In genomic region chr3:71301001-71301400, GRCh38 we compare ENCODE assay signal across 8 cellular contexts.
DNase-seq lines count a peak whose midpoint lies in the region; ATAC-seq lines count a peak whose summit lies in the region.
"Had no signal": no experiment of that assay in that cellular context is flagged by ENCODE, and none has a peak within 500 bp of the region (broad histone marks: within the 10 kb centered on the region; RNA-seq: fewer than 3 reads in every experiment).

No MANE protein-coding gene starts in this region.

- peaks cover 100% of the 10 kb centered on the region for H3K79me2 ChIP-seq in Karpas-422 (ENCODE audit: low read length)

- H3K4me2 ChIP-seq in Karpas-422 (ENCODE audit: low read depth, low read length, poor library complexity, severe bottlenecking), result peak overlapping the region; percentile 97

- H3K9me3 Mint-ChIP-seq in naive thymus-derived CD4-positive, alpha-beta T cell, result no peaks in the 10 kb centered on the region

- no peak overlapping the region for H3K9ac ChIP-seq in Karpas-422 (ENCODE audit: low read length)

- peak overlapping the region; percentile 71 to 98 (median 95) for H3K4me3 Mint-ChIP-seq in naive thymus-derived CD4-positive, alpha-beta T cell

- no peaks in the 10 kb centered on the region for H3K27me3 ChIP-seq in Karpas-422 (ENCODE audit: low read length)
- no peaks in the 10 kb centered on the region for H3K27me3 ChIP-seq in naive thymus-derived CD4-positive, alpha-beta T cell (ENCODE audit: control insufficient read depth in 2 of 2, insufficient read depth in 2 of 2, low read length in 2 of 2)

- H3K27ac Mint-ChIP-seq in naive thymus-derived CD4-positive, alpha-beta T cell, result peak overlapping the region in 8 of 9 donors; percentile 60 to 99 (median 98)

- peaks cover 0 to 62% (median 0%) of the 10 kb centered on the region in 5 donors for H3K27me3 Mint-ChIP-seq in naive thymus-derived CD4-positive, alpha-beta T cell

- H3K27ac ChIP-seq in Karpas-422 (ENCODE audit: low read length), result peak overlapping the region; percentile 94
- H3K27ac ChIP-seq in naive thymus-derived CD4-positive, alpha-beta T cell (ENCODE audit: low read depth, low read length), result peak overlapping the region; percentile 90

- H3K36me3 Mint-ChIP-seq in naive thymus-derived CD4-positive, alpha-beta T cell, result peaks cover 0 to 36% (median 26%) of the 10 kb centered on the region in 5 donors

- no peak overlapping the region for H2AFZ ChIP-seq in Karpas-422 (ENCODE audit: low read length)

- H3K4me1 Mint-ChIP-seq in naive thymus-derived CD4-positive, alpha-beta T cell, result peaks cover 39 to 88% (median 71%) of the 10 kb centered on the region in 7 donors

- POLR2A ChIA-PET in naive thymus-derived CD4-positive, alpha-beta T cell (lab: Charles Lee), result interaction anchor here (0.6 to 1.4 kb wide), 10 partner anchors 11 to 282 kb away, joined by 3 to 4 read pairs (median 3); no protein-coding TSS in a partner anchor

- intact Hi-C loops in naive thymus-derived CD4-positive, alpha-beta T cell (cut with micrococcal nuclease), result loop anchor here (1.0 to 10.0 kb wide), 9 partner anchors 75 to 746 kb away; no protein-coding TSS in a partner anchor
- intact Hi-C loops in sciatic nerve (cut with DNase I), result no loop called here

- H3K9me2 ChIP-seq in Karpas-422 (replicated peaks; ENCODE audit: insufficient read depth, low read length), result no peaks in the 10 kb centered on the region

- peaks cover 58% of the 10 kb centered on the region for H3K4me1 ChIP-seq in Karpas-422 (ENCODE audit: low read length)
- H3K4me1 ChIP-seq in naive thymus-derived CD4-positive, alpha-beta T cell (ENCODE audit: control insufficient read depth in 2 of 2, insufficient read depth in 2 of 2, low read length in 2 of 2), result peaks cover 4 to 43% of the 10 kb centered on the region in 2 donors

- no peaks in the 10 kb centered on the region for H3K9me3 ChIP-seq in Karpas-422 (ENCODE audit: low read length)
- no peaks in the 10 kb centered on the region for H3K9me3 ChIP-seq in naive thymus-derived CD4-positive, alpha-beta T cell (ENCODE audit: control insufficient read depth in 2 of 3, low read length in 3 of 3)

- ATAC-seq in GM18520 (IDR thresholded peaks at IDR 0.05; ENCODE audit: unreplicated experiment) (peak; percentile 45), GM21515 (IDR thresholded peaks at IDR 0.05; ENCODE audit: unreplicated experiment) (peak; percentile 69), sciatic nerve (no peak)
- no peak for ATAC-seq in naive thymus-derived CD4-positive, alpha-beta T cell

- peaks cover 50% of the 10 kb centered on the region for H4K20me1 ChIP-seq in Karpas-422 (ENCODE audit: insufficient read depth, low read depth, low read length)

- in situ Hi-C loops in ACHN (cut with HindIII; ENCODE audit: low pct_ligation_motif_present, low pct_unique_long_range_greater_than_20kb, low sequenced_read_pairs), result no loop called here

- peaks cover 67% of the 10 kb centered on the region for H3K36me3 ChIP-seq in Karpas-422 (ENCODE audit: insufficient read depth, low read length)
- H3K36me3 ChIP-seq in naive thymus-derived CD4-positive, alpha-beta T cell (ENCODE audit: control insufficient read depth in 2 of 3, insufficient read depth in 3 of 3, low read length in 3 of 3), result peaks cover 0 to 12% (median 0%) of the 10 kb centered on the region in 3 experiments

- DNase-seq in Karpas-422 (no peak), ACHN (no peak), sciatic nerve (ENCODE audit: low spot score) (no peak), LoVo (ENCODE audit: low spot score) (no peak)
- DNase-seq in naive thymus-derived CD4-positive, alpha-beta T cell, result peak in 1 of 9 donors; percentile 16
- DNase-seq: DMS79 had no signal

- CTCF ChIA-PET in naive thymus-derived CD4-positive, alpha-beta T cell (lab: Charles Lee), result interaction anchor here (1.2 kb wide), 1 partner anchor 295 kb away, joined by 3 read pairs; no protein-coding TSS in a partner anchor

- H3K4me3 ChIP-seq in Karpas-422 (ENCODE audit: low read length), result peak overlapping the region; percentile 89
- H3K4me3 ChIP-seq in naive thymus-derived CD4-positive, alpha-beta T cell (ENCODE audit: low read length), result peak overlapping the region; percentile 17

Comparison
In these comparisons a context has a peak if more than half of its experiments do, and no peak if none do; other contexts are left out.
1. ATAC-seq: peak in GM18520 (single experiment) and GM21515 (single experiment); none in naive thymus-derived CD4-positive, alpha-beta T cell (single experiment) and sciatic nerve (single experiment).